In the genomic region with DNA sequence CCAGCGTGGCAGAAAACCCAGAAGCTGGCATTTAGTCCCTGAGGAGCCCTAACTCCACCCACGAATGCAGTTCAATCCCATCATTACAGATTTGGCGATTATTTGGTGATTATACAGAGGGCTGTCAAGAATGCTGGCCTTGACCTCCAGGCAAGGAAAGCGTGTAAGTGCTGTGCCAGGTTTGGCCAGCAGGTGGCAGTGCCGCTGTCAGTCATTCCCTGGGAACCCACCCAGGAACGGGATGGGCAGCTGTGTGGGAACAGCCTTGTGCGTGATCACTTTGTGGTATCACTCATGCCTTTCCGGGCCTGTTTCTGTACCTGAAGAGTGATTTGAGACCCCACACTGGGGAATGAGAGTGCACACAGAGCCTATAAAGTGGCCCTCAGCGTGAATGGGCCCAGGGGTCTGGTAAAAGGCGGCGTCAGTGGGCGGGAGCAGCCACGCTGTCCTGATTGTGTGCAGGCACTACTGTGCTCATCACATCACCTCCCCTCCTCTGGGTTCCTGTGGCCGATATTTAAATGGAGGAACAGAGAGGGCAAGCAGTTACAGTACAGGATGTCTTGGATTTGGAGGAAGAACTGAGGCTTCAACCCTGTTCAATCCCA, we compare ENCODE assay signal across 1 cellular context.
TF ChIP-seq lines count a peak whose summit lies in the region.

No MANE protein-coding gene starts in this region.

TF ChIP-seq in H1, 55 proteins besides CTCF, POLR2A, EP300 and RAD21 (continued from another document):
- TF ChIP-seq, protein P1, sequence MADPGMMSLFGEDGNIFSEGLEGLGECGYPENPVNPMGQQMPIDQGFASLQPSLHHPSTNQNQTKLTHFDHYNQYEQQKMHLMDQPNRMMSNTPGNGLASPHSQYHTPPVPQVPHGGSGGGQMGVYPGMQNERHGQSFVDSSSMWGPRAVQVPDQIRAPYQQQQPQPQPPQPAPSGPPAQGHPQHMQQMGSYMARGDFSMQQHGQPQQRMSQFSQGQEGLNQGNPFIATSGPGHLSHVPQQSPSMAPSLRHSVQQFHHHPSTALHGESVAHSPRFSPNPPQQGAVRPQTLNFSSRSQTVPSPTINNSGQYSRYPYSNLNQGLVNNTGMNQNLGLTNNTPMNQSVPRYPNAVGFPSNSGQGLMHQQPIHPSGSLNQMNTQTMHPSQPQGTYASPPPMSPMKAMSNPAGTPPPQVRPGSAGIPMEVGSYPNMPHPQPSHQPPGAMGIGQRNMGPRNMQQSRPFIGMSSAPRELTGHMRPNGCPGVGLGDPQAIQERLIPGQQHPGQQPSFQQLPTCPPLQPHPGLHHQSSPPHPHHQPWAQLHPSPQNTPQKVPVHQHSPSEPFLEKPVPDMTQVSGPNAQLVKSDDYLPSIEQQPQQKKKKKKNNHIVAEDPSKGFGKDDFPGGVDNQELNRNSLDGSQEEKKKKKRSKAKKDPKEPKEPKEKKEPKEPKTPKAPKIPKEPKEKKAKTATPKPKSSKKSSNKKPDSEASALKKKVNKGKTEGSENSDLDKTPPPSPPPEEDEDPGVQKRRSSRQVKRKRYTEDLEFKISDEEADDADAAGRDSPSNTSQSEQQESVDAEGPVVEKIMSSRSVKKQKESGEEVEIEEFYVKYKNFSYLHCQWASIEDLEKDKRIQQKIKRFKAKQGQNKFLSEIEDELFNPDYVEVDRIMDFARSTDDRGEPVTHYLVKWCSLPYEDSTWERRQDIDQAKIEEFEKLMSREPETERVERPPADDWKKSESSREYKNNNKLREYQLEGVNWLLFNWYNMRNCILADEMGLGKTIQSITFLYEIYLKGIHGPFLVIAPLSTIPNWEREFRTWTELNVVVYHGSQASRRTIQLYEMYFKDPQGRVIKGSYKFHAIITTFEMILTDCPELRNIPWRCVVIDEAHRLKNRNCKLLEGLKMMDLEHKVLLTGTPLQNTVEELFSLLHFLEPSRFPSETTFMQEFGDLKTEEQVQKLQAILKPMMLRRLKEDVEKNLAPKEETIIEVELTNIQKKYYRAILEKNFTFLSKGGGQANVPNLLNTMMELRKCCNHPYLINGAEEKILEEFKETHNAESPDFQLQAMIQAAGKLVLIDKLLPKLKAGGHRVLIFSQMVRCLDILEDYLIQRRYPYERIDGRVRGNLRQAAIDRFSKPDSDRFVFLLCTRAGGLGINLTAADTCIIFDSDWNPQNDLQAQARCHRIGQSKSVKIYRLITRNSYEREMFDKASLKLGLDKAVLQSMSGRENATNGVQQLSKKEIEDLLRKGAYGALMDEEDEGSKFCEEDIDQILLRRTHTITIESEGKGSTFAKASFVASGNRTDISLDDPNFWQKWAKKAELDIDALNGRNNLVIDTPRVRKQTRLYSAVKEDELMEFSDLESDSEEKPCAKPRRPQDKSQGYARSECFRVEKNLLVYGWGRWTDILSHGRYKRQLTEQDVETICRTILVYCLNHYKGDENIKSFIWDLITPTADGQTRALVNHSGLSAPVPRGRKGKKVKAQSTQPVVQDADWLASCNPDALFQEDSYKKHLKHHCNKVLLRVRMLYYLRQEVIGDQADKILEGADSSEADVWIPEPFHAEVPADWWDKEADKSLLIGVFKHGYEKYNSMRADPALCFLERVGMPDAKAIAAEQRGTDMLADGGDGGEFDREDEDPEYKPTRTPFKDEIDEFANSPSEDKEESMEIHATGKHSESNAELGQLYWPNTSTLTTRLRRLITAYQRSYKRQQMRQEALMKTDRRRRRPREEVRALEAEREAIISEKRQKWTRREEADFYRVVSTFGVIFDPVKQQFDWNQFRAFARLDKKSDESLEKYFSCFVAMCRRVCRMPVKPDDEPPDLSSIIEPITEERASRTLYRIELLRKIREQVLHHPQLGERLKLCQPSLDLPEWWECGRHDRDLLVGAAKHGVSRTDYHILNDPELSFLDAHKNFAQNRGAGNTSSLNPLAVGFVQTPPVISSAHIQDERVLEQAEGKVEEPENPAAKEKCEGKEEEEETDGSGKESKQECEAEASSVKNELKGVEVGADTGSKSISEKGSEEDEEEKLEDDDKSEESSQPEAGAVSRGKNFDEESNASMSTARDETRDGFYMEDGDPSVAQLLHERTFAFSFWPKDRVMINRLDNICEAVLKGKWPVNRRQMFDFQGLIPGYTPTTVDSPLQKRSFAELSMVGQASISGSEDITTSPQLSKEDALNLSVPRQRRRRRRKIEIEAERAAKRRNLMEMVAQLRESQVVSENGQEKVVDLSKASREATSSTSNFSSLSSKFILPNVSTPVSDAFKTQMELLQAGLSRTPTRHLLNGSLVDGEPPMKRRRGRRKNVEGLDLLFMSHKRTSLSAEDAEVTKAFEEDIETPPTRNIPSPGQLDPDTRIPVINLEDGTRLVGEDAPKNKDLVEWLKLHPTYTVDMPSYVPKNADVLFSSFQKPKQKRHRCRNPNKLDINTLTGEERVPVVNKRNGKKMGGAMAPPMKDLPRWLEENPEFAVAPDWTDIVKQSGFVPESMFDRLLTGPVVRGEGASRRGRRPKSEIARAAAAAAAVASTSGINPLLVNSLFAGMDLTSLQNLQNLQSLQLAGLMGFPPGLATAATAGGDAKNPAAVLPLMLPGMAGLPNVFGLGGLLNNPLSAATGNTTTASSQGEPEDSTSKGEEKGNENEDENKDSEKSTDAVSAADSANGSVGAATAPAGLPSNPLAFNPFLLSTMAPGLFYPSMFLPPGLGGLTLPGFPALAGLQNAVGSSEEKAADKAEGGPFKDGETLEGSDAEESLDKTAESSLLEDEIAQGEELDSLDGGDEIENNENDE (IDR thresholded peaks at IDR 0.05; ENCODE audit: insufficient replicate concordance, low read length): no peak
- no peak for TF ChIP-seq RNF2 (IDR thresholded peaks at IDR 0.05; ENCODE audit: borderline replicate concordance, low read depth, low read length, missing control alignments, poor library complexity, severe bottlenecking)
